In the genomic region with DNA sequence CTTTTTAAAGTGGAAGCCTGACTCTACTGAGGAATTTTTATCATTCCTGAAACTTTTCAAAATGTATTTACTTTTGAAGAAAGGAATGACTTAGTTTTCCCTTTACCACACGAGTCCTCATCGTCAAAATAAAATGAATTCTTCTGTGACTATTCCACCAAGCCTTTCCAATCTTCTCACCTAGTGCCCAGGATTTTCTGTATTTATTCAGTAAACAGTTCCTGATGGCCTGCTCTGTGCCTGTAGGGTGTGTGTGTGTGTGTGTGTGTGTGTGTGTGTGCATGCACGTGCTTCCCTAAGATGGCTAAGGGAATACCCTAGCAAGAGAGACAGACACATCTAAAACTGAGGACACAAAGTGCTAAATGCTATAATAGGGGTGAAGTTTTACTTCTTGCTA, we compare ENCODE assay signal across 24 cellular contexts.
"Had no signal": no experiment of that assay in that cellular context is flagged by ENCODE, and none has a peak within 500 bp of the region (broad histone marks: within the 10 kb centered on the region; RNA-seq: fewer than 3 reads in every experiment).

No MANE protein-coding gene starts in this region.

- H3K27ac ChIP-seq: brain microvascular endothelial cell, esophagus squamous epithelium, pancreas, psoas muscle, right atrium auricular region, WERI-Rb-1 had no signal

- DNase-seq: activated CD4-positive, alpha-beta T cell treated with anti-CD3 and anti-CD28 coated beads, Interleukin-2, amount 50 U/mL, for 1 hour; activated CD4-positive, CD25-positive, alpha-beta regulatory T cell treated with anti-CD3 and anti-CD28 coated beads, Interleukin-2, amount 50 U/mL, for 72 hours; activated CD8-positive, alpha-beta T cell treated with anti-CD3 and anti-CD28 coated beads, Interleukin-2, amount 10 ng/mL, durations not matched to agents 7 days and 5 days; activated gamma-delta T cell; activated naive CD4-positive, alpha-beta T cell treated with anti-CD3 and anti-CD28 coated beads, Interleukin-2, amount 50 U/mL, for 16 hours; activated naive CD8-positive, alpha-beta T cell treated with anti-CD3 and anti-CD28 coated beads, Interleukin-2, amount 50 U/mL, for 24 hours; brain microvascular endothelial cell; caudate nucleus; esophagus squamous epithelium; foreskin fibroblast; immature natural killer cell; left ventricle myocardium superior; mammary epithelial cell; natural killer cell; pancreas; psoas muscle; stimulated activated CD4-positive, alpha-beta T cell treated with anti-CD3 and anti-CD28 coated beads, Interleukin-12 subunit alpha, Interleukin-12 subunit beta, amount 100 ng/mL, for 4 hours; stimulated activated CD4-positive, alpha-beta T cell treated with anti-CD3 and anti-CD28 coated beads, Interleukin-4, amount 100 ng/mL, for 4 hours; substantia nigra; T-helper 1 cell; WERI-Rb-1 had no signal

- H3K36me3 ChIP-seq: ascending aorta, brain microvascular endothelial cell, esophagus squamous epithelium, pancreas, right atrium auricular region, tibial nerve, WERI-Rb-1 had no signal

- H3K9me3 ChIP-seq: ascending aorta, esophagus squamous epithelium, pancreas, tibial nerve had no signal

- ATAC-seq: activated CD8-positive, alpha-beta T cell treated with anti-CD3 and anti-CD28 coated beads, Interleukin-2, amount 10 ng/mL, durations not matched to agents 7 days and 5 days; activated naive CD8-positive, alpha-beta T cell treated with anti-CD3 and anti-CD28 coated beads, Interleukin-2, amount 50 U/mL, for 24 hours; left ventricle myocardium superior; natural killer cell; pancreas; psoas muscle had no signal

- H3K4me1 ChIP-seq: esophagus squamous epithelium, pancreas, psoas muscle, right atrium auricular region had no signal

- H3K27me3 ChIP-seq: ascending aorta, brain microvascular endothelial cell, esophagus squamous epithelium, pancreas, right atrium auricular region, tibial nerve had no signal

- H3K4me3 ChIP-seq: ascending aorta, esophagus squamous epithelium, pancreas, psoas muscle, right atrium auricular region, tibial nerve had no signal
